ENCODE assay signal across 8 cellular contexts in genomic region chr2:230956827-230957755, GRCh38. TPM values are rescaled to one million over a fixed set of nuclear protein-coding genes. Genes with fewer than 3 reads are reported as not detected.
DNase-seq lines count a peak whose midpoint lies in the region; ATAC-seq and TF ChIP-seq lines count a peak whose summit lies in the region.

No MANE protein-coding gene starts in this region.

- no peak overlapping the region for H3K27ac Mint-ChIP-seq in CD4-positive, alpha-beta T cell
- no peak overlapping the region for H3K27ac Mint-ChIP-seq in chondrocyte (ENCODE audit: unreplicated experiment)

- H3K4me3 ChIP-seq in RWPE2 (ENCODE audit: severe bottlenecking) (peak overlapping the region; percentile 32), lower leg skin (ENCODE audit: low read depth, poor library complexity, severe bottlenecking) (no peak overlapping the region), subcutaneous abdominal adipose tissue (ENCODE audit: low read depth in 1 of 5, low read length in 5 of 5) (peak overlapping the region; percentile 39 to 71 (median 56))

- intact Hi-C loops in CD4-positive, alpha-beta T cell (cut with DNase I, micrococcal nuclease), result no loop called here
- intact Hi-C loops in lower leg skin (cut with DNase I; ENCODE audit: low total_unique reads), result no loop called here

- peaks cover 3% of the 10 kb centered on the region for H3K4me1 ChIP-seq in RWPE2 (ENCODE audit: insufficient read depth, poor library complexity, severe bottlenecking)
- peaks cover 3 to 48% (median 27%) of the 10 kb centered on the region in 5 donors for H3K4me1 ChIP-seq in subcutaneous abdominal adipose tissue (ENCODE audit: control insufficient read depth in 5 of 5, insufficient read depth in 5 of 5, low read length in 5 of 5)

- CTCF ChIA-PET in CD4-positive, alpha-beta T cell (lab: Charles Lee), result interaction anchor here (1.7 kb wide), 1 partner anchor 32 kb away, joined by 3 read pairs; the partner anchor contains the start of gene GPR55

- H3K27ac ChIP-seq in CD4-positive, alpha-beta T cell (ENCODE audit: low read depth, low read length), result no peak overlapping the region
- H3K27ac ChIP-seq in RWPE2 (ENCODE audit: poor library complexity, severe bottlenecking), result no peak overlapping the region
- H3K27ac ChIP-seq in subcutaneous abdominal adipose tissue (ENCODE audit: low read depth, low read length), result no peak overlapping the region

- H3K4me1 Mint-ChIP-seq in CD4-positive, alpha-beta T cell (ENCODE audit: low read depth), result peaks cover 13% of the 10 kb centered on the region
- peaks cover 11% of the 10 kb centered on the region for H3K4me1 Mint-ChIP-seq in chondrocyte (ENCODE audit: low read depth)

- TF ChIP-seq POLR2A in lower leg skin (IDR thresholded peaks at IDR 0.05), result no peak

- H3K9ac ChIP-seq in subcutaneous abdominal adipose tissue (ENCODE audit: low read length in 5 of 5), result peak overlapping the region in 1 of 5 donors; percentile 8

- ATAC-seq in CD4-positive, alpha-beta T cell (ENCODE audit: poor library complexity), result peak; percentile 56
- ATAC-seq in GM19035 (IDR thresholded peaks at IDR 0.05; ENCODE audit: unreplicated experiment) (peak; percentile 79), HG03108 (IDR thresholded peaks at IDR 0.05; ENCODE audit: unreplicated experiment) (peak; percentile 64), RWPE2 (ENCODE audit: low read depth) (peak; percentile 97)

- no peak for TF ChIP-seq CTCF in CD4-positive, alpha-beta T cell (IDR thresholded peaks at IDR 0.05)
- TF ChIP-seq CTCF in RWPE2 (IDR thresholded peaks at IDR 0.05; ENCODE audit: poor library complexity, severe bottlenecking) (no peak), chondrocyte (IDR thresholded peaks at IDR 0.05) (no peak), lower leg skin (IDR thresholded peaks at IDR 0.05) (no peak)

- peaks cover 67% of the 10 kb centered on the region for H3K27me3 Mint-ChIP-seq in CD4-positive, alpha-beta T cell
- no peaks in the 10 kb centered on the region for H3K27me3 Mint-ChIP-seq in chondrocyte (ENCODE audit: low read depth)

- DNase-seq in CD4-positive, alpha-beta T cell, result peak in 1 of 10 experiments; percentile 15
- DNase-seq in RWPE2 (ENCODE audit: low spot score) (no peak), chondrocyte (ENCODE audit: low spot score) (no peak), lower leg skin (ENCODE audit: low spot score in 2 of 2) (peak; percentile 42 to 90), OCI-M2 (lab: John Stamatoyannopoulos, UW; ENCODE audit: unreplicated experiment) (no peak)

- peak overlapping the region; percentile 83 for H3K4me3 Mint-ChIP-seq in CD4-positive, alpha-beta T cell
- H3K4me3 Mint-ChIP-seq in chondrocyte (ENCODE audit: unreplicated experiment), result peak overlapping the region; percentile 71

- WGBS in lower leg skin, 2 donors, result 7 to 9% methylated on average over 35 to 43 of the region's 43 CpGs

- H3K36me3 Mint-ChIP-seq in CD4-positive, alpha-beta T cell (ENCODE audit: low read depth), result no peaks in the 10 kb centered on the region
- H3K36me3 Mint-ChIP-seq in chondrocyte (ENCODE audit: low read depth), result no peaks in the 10 kb centered on the region

- H3K36me3 ChIP-seq in RWPE2 (ENCODE audit: low read depth) (no peaks in the 10 kb centered on the region), subcutaneous abdominal adipose tissue (ENCODE audit: control insufficient read depth in 5 of 5, insufficient read depth in 5 of 5, low read length in 5 of 5) (no peaks in the 10 kb centered on the region)

- no peaks in the 10 kb centered on the region for H3K9me3 Mint-ChIP-seq in CD4-positive, alpha-beta T cell
- peaks cover 7% of the 10 kb centered on the region for H3K9me3 Mint-ChIP-seq in chondrocyte (ENCODE audit: low read depth)

- H3K9me3 ChIP-seq in CD4-positive, alpha-beta T cell (ENCODE audit: control insufficient read depth, low read length), result no peaks in the 10 kb centered on the region
- H3K9me3 ChIP-seq in RWPE2 (ENCODE audit: severe bottlenecking) (no peaks in the 10 kb centered on the region), subcutaneous abdominal adipose tissue (ENCODE audit: control insufficient read depth in 5 of 5, low read length in 5 of 5) (peaks cover 0 to 4% (median 0%) of the 10 kb centered on the region in 5 donors)

- POLR2A ChIA-PET in CD4-positive, alpha-beta T cell (lab: Charles Lee), result interaction anchor here (1.0 kb wide), 1 partner anchor 109 kb away, joined by 3 read pairs; no protein-coding TSS in a partner anchor

- H3K27me3 ChIP-seq in CD4-positive, alpha-beta T cell (ENCODE audit: control insufficient read depth, insufficient read depth, low read length), result peaks cover 24% of the 10 kb centered on the region
- H3K27me3 ChIP-seq in RWPE2 (ENCODE audit: insufficient read depth, poor library complexity, severe bottlenecking) (no peaks in the 10 kb centered on the region), subcutaneous abdominal adipose tissue (ENCODE audit: control insufficient read depth in 5 of 5, insufficient read depth in 4 of 5, low read length in 5 of 5) (peaks cover 0 to 8% (median 0%) of the 10 kb centered on the region in 5 donors)

RNA-seq across cellular contexts. Expression of gene GPR55, which starts 32.0 kb away (rescaled TPM):
- 1 to 10 TPM; 2.9 to 3.8 TPM for total RNA-seq in CD4-positive, alpha-beta T cell
- total RNA-seq in chondrocyte (not detected in 3 replicates), lower leg skin (under 1 TPM in 1 of 4 donors, not detected in 3; 0.30 TPM)

RNA-seq across cellular contexts. Expression of gene SPATA3, which starts 38.8 kb away (rescaled TPM):
- total RNA-seq in CD4-positive, alpha-beta T cell, result not detected
- total RNA-seq in chondrocyte (not detected in 3 replicates), lower leg skin (under 1 TPM in 1 of 4 donors, not detected in 3; 0.25 TPM)

Comparison
In these comparisons a context has a peak if more than half of its experiments do, and no peak if none do; other contexts are left out.
1. DNase-seq: peak in lower leg skin (2 of 2); none in RWPE2 (single experiment), chondrocyte (single experiment) and OCI-M2 (single experiment).
2. Peak in every context shown above with its lines, with median percentiles within 50 percentile points of each other: ATAC-seq.